ENCODE assay signal across 28 cellular contexts in the genomic region with DNA sequence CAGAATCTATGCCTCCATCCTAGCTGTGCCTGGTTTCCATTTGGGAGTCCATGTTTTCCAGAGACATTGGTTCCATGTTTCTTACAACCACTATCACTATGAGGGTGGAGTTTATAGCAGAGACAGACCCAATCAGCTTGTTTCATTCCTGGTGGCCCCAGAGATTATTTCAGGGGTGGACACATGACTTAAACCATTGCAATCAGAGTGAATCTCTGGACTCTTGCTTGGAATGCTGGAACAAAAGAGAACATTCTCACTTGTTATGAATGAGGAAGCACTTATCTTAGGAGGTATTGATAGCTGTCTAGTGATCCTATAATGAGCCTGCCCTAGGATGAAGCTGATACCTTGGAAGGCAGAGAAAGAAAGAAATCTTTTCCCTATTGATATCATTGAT.
"Had no signal": no experiment of that assay in that cellular context is flagged by ENCODE, and none has a peak within 500 bp of the region (broad histone marks: within the 10 kb centered on the region; RNA-seq: fewer than 3 reads in every experiment).

No MANE protein-coding gene starts in this region.

- ATAC-seq: activated naive CD4-positive, alpha-beta T cell treated with anti-CD3 and anti-CD28 coated beads, Interleukin-2, amount 50 U/mL, for 72 hours; activated naive CD8-positive, alpha-beta T cell treated with anti-CD3 and anti-CD28 coated beads, Interleukin-2, amount 50 U/mL, for 24 hours; activated T-cell treated with anti-CD3 and anti-CD28 coated beads, Interleukin-2, amount 50 U/mL, for 4 hours; activated T-cell treated with anti-CD3 and anti-CD28 coated beads, Interleukin-2, amount 50 U/mL, for 72 hours; activated T-helper 17 cell treated with anti-CD3 and anti-CD28 coated beads, Interleukin-2, amount 50 U/mL, for 72 hours; body of pancreas had no signal

- DNase-seq: activated effector memory CD4-positive, alpha-beta T cell treated with anti-CD3 and anti-CD28 coated beads, Interleukin-2, amount 50 U/mL, for 16 hours; activated effector memory CD4-positive, alpha-beta T cell treated with Interleukin-2 at 50 U/mL for 16 hours; activated gamma-delta T cell; activated gamma-delta T cell treated with Interleukin-2 at 50 U/mL for 16 hours; activated naive CD4-positive, alpha-beta T cell; activated naive CD4-positive, alpha-beta T cell treated with anti-CD3 and anti-CD28 coated beads for 36 hours; activated naive CD4-positive, alpha-beta T cell treated with anti-CD3 and anti-CD28 coated beads, Interleukin-2, amount 10 ng/mL, durations not matched to agents 7 days and 5 days; activated naive CD4-positive, alpha-beta T cell treated with anti-CD3 and anti-CD28 coated beads, Interleukin-2, amount 50 U/mL, for 16 hours; activated naive CD4-positive, alpha-beta T cell treated with Interleukin-2 at 50 U/mL for 16 hours; activated naive CD8-positive, alpha-beta T cell treated with anti-CD3 and anti-CD28 coated beads for 36 hours; activated naive CD8-positive, alpha-beta T cell treated with anti-CD3 and anti-CD28 coated beads, Interleukin-2, amount 10 ng/mL, durations not matched to agents 7 days and 5 days; activated naive CD8-positive, alpha-beta T cell treated with anti-CD3 and anti-CD28 coated beads, Interleukin-2, amount 50 U/mL, for 24 hours; activated T-cell treated with anti-CD3 and anti-CD28 coated beads, Interleukin-2, amount 50 U/mL, for 24 hours; activated T-cell treated with anti-CD3 and anti-CD28 coated beads, Interleukin-2, amount 50 U/mL, for 4 hours; activated T-cell treated with anti-CD3 and anti-CD28 coated beads, Interleukin-2, amount 50 U/mL, for 48 hours; activated T-cell treated with anti-CD3 and anti-CD28 coated beads, Interleukin-2, amount 50 U/mL, for 72 hours; adrenal gland; amniotic stem cell; amygdala; anterior cingulate cortex; aorta; body of pancreas; brain microvascular endothelial cell; caudate nucleus; central memory CD4-positive, alpha-beta T cell; cerebellar nuclear complex had no signal
